ENCODE assay signal across 1 cellular context in the genomic region with DNA sequence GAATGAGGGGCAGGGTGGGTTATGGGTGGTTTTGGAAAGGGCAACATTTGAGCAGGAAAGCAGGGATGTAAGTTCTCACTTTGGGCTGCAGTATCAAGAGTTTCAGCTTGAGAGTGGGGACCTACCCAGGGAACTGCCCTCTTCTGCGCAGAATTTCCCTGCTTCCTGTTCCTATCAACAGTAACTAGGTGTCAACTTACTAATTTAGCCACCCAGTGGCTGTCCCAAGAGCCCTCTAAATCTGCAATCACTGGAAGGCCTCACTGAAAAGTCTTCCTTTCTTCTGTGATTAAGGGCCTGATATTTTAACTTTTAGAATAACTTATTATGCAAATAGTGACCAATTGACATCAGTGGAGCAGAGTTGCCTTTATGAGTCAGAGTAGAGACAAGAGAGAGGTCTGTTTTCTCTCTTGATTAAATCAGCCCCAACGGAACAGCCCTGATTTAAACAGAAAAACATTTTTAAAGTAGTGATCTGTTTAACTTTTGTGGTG.
TF ChIP-seq lines count a peak whose summit lies in the region.

No MANE protein-coding gene starts in this region.

TF ChIP-seq in HepG2, 621 proteins besides CTCF, POLR2A, EP300 and RAD21 (continued from another document):
- TF ChIP-seq, protein P1, sequence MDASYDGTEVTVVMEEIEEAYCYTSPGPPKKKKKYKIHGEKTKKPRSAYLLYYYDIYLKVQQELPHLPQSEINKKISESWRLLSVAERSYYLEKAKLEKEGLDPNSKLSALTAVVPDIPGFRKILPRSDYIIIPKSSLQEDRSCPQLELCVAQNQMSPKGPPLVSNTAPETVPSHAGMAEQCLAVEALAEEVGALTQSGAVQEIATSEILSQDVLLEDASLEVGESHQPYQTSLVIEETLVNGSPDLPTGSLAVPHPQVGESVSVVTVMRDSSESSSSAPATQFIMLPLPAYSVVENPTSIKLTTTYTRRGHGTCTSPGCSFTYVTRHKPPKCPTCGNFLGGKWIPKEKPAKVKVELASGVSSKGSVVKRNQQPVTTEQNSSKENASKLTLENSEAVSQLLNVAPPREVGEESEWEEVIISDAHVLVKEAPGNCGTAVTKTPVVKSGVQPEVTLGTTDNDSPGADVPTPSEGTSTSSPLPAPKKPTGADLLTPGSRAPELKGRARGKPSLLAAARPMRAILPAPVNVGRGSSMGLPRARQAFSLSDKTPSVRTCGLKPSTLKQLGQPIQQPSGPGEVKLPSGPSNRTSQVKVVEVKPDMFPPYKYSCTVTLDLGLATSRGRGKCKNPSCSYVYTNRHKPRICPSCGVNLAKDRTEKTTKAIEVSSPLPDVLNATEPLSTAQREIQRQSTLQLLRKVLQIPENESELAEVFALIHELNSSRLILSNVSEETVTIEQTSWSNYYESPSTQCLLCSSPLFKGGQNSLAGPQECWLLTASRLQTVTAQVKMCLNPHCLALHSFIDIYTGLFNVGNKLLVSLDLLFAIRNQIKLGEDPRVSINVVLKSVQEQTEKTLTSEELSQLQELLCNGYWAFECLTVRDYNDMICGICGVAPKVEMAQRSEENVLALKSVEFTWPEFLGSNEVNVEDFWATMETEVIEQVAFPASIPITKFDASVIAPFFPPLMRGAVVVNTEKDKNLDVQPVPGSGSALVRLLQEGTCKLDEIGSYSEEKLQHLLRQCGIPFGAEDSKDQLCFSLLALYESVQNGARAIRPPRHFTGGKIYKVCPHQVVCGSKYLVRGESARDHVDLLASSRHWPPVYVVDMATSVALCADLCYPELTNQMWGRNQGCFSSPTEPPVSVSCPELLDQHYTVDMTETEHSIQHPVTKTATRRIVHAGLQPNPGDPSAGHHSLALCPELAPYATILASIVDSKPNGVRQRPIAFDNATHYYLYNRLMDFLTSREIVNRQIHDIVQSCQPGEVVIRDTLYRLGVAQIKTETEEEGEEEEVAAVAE (CRISPR knock-in tag; IDR thresholded peaks at IDR 0.05; ENCODE audit: borderline replicate concordance), result no peak
- no peak for TF ChIP-seq MTF2 (CRISPR knock-in tag; IDR thresholded peaks at IDR 0.05; ENCODE audit: borderline replicate concordance)
- TF ChIP-seq, protein P2, sequence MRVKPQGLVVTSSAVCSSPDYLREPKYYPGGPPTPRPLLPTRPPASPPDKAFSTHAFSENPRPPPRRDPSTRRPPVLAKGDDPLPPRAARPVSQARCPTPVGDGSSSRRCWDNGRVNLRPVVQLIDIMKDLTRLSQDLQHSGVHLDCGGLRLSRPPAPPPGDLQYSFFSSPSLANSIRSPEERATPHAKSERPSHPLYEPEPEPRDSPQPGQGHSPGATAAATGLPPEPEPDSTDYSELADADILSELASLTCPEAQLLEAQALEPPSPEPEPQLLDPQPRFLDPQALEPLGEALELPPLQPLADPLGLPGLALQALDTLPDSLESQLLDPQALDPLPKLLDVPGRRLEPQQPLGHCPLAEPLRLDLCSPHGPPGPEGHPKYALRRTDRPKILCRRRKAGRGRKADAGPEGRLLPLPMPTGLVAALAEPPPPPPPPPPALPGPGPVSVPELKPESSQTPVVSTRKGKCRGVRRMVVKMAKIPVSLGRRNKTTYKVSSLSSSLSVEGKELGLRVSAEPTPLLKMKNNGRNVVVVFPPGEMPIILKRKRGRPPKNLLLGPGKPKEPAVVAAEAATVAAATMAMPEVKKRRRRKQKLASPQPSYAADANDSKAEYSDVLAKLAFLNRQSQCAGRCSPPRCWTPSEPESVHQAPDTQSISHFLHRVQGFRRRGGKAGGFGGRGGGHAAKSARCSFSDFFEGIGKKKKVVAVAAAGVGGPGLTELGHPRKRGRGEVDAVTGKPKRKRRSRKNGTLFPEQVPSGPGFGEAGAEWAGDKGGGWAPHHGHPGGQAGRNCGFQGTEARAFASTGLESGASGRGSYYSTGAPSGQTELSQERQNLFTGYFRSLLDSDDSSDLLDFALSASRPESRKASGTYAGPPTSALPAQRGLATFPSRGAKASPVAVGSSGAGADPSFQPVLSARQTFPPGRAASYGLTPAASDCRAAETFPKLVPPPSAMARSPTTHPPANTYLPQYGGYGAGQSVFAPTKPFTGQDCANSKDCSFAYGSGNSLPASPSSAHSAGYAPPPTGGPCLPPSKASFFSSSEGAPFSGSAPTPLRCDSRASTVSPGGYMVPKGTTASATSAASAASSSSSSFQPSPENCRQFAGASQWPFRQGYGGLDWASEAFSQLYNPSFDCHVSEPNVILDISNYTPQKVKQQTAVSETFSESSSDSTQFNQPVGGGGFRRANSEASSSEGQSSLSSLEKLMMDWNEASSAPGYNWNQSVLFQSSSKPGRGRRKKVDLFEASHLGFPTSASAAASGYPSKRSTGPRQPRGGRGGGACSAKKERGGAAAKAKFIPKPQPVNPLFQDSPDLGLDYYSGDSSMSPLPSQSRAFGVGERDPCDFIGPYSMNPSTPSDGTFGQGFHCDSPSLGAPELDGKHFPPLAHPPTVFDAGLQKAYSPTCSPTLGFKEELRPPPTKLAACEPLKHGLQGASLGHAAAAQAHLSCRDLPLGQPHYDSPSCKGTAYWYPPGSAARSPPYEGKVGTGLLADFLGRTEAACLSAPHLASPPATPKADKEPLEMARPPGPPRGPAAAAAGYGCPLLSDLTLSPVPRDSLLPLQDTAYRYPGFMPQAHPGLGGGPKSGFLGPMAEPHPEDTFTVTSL (CRISPR knock-in tag; IDR thresholded peaks at IDR 0.05; ENCODE audit: borderline replicate concordance), result no peak
- TF ChIP-seq, protein P3, sequence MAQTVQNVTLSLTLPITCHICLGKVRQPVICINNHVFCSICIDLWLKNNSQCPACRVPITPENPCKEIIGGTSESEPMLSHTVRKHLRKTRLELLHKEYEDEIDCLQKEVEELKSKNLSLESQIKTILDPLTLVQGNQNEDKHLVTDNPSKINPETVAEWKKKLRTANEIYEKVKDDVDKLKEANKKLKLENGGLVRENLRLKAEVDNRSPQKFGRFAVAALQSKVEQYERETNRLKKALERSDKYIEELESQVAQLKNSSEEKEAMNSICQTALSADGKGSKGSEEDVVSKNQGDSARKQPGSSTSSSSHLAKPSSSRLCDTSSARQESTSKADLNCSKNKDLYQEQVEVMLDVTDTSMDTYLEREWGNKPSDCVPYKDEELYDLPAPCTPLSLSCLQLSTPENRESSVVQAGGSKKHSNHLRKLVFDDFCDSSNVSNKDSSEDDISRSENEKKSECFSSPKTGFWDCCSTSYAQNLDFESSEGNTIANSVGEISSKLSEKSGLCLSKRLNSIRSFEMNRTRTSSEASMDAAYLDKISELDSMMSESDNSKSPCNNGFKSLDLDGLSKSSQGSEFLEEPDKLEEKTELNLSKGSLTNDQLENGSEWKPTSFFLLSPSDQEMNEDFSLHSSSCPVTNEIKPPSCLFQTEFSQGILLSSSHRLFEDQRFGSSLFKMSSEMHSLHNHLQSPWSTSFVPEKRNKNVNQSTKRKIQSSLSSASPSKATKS (CRISPR knock-in tag; IDR thresholded peaks at IDR 0.05), result no peak
